ENCODE assay signal across 9 cellular contexts in genomic region chr5:139543423-139543991, GRCh38. TPM values are rescaled to one million over a fixed set of nuclear protein-coding genes. Genes with fewer than 3 reads are reported as not detected.
DNase-seq lines count a peak whose midpoint lies in the region; ATAC-seq, FAIRE-seq and TF ChIP-seq lines count a peak whose summit lies in the region.
"Had no signal": no experiment of that assay in that cellular context is flagged by ENCODE, and none has a peak within 500 bp of the region (broad histone marks: within the 10 kb centered on the region; RNA-seq: fewer than 3 reads in every experiment).

No MANE protein-coding gene starts in this region.

- no peaks in the 10 kb centered on the region for H3K36me3 ChIP-seq in heart left ventricle

- TF ChIP-seq CTCF in heart left ventricle (IDR thresholded peaks at IDR 0.05) (peak in 8 of 12 donors; percentile 23 to 61 (median 44)), progenitor cell of endocrine pancreas (IDR thresholded peaks at IDR 0.05; ENCODE audit: unreplicated experiment) (peak; percentile 37)

- 8 to 18% (median 12%) methylated on average over 12 to 24 of the region's 24 CpGs for WGBS in heart left ventricle, 4 donors

- ATAC-seq in heart left ventricle = peak; percentile 94 to 100 (median 100)

- no peak overlapping the region for H3K27ac Mint-ChIP-seq in progenitor cell of endocrine pancreas

- peak overlapping the region; percentile 7 for H3K4me3 Mint-ChIP-seq in progenitor cell of endocrine pancreas (ENCODE audit: low read depth)

- POLR2A ChIA-PET in HEK293T (lab: Yijun Ruan, JAX) = interaction anchor here (0.8 to 1.2 kb wide), 3 partner anchors 18 to 201 kb away, joined by 3 to 8 read pairs (median 3); partner anchors contain the start of gene UBE2D2

- H3K9me3 ChIP-seq in heart left ventricle = no peaks in the 10 kb centered on the region

- H3K4me1 ChIP-seq in heart left ventricle = peaks cover 0 to 11% (median 5%) of the 10 kb centered on the region in 12 donors

- DNase-seq in GM12891 (ENCODE audit: insufficient read length, low spot score) (peak; percentile 65), HEK293T (ENCODE audit: extremely low spot score) (peak; percentile 50), NOMO-1 treated with DMSO at 0.1 percent for 48 hours (lab: John Stamatoyannopoulos, UW; ENCODE audit: unreplicated experiment) (peak; percentile 46), heart left ventricle (peak; percentile 78 to 89 (median 85)), progenitor cell of endocrine pancreas (ENCODE audit: low spot score, unreplicated experiment) (peak; percentile 25), OCI-M1 (lab: John Stamatoyannopoulos, UW) (no peak), NCI-H345 (lab: John Stamatoyannopoulos, UW) (no peak)
- peak; percentile 34 for DNase-seq in activated naive CD4-positive, alpha-beta T cell treated with Interleukin-2 at 50 U/mL for 16 hours

- intact Hi-C loops in heart left ventricle (cut with DNase I) = no loop called here

- TF ChIP-seq POLR2A in GM12891 (IDR thresholded peaks at IDR 0.05; ENCODE audit: low read depth, low read length) (no peak), heart left ventricle (IDR thresholded peaks at IDR 0.05) (no peak)

- no peaks in the 10 kb centered on the region for H3K36me3 Mint-ChIP-seq in progenitor cell of endocrine pancreas (ENCODE audit: insufficient read depth)

- H3K4me1 Mint-ChIP-seq in progenitor cell of endocrine pancreas (ENCODE audit: low read depth) = peaks cover 3% of the 10 kb centered on the region

- peaks cover 3% of the 10 kb centered on the region for H3K9me3 Mint-ChIP-seq in progenitor cell of endocrine pancreas (ENCODE audit: low read depth)

- CTCF ChIA-PET in HEK293T (lab: Yijun Ruan, JAX) = no interaction called here

- FAIRE-seq in GM12891 (lab: Jason Lieb, UNC) = peak; percentile 78

- no peaks in the 10 kb centered on the region for H3K27me3 ChIP-seq in heart left ventricle

- peak overlapping the region in 10 of 12 donors; percentile 23 to 68 (median 50) for H3K27ac ChIP-seq in heart left ventricle
- H3K27ac ChIP-seq: SK-N-MC had no signal

- H3K27me3 Mint-ChIP-seq in progenitor cell of endocrine pancreas = no peaks in the 10 kb centered on the region

- H3K4me3 ChIP-seq in heart left ventricle = peak overlapping the region in 10 of 12 donors; percentile 14 to 51 (median 36)
- H3K4me3 ChIP-seq: SK-N-MC had no signal

TF ChIP-seq in GM12891, 5 proteins besides CTCF, POLR2A, EP300 and RAD21:
- TF ChIP-seq PAX5 (IDR thresholded peaks at IDR 0.05; ENCODE audit: insufficient read depth, low read length, severe bottlenecking) (no peak), POLR2AphosphoS5 (IDR thresholded peaks at IDR 0.05; ENCODE audit: low read depth, low read length) (no peak), POU2F2 (IDR thresholded peaks at IDR 0.05; ENCODE audit: low read depth, low read length) (no peak), SPI1 (IDR thresholded peaks at IDR 0.05; ENCODE audit: low read depth, low read length) (no peak), TAF1 (IDR thresholded peaks at IDR 0.05; ENCODE audit: low read depth, low read length) (no peak)

TF ChIP-seq in HEK293T, 16 proteins besides CTCF, POLR2A, EP300 and RAD21:
- TF ChIP-seq L3MBTL2 (conservative IDR thresholded peaks at IDR 0.05) = no peak

RNA-seq across cellular contexts. Expression of gene UBE2D2, which starts 17.6 kb away (rescaled TPM):
- 155 TPM for polyA plus RNA-seq in GM12891 (2012; ENCODE audit: low read depth, missing spikeins)
- 100 to 1,000 TPM in 8 of 9 donors, 10 to 100 TPM in 1; 96.2 to 148 (median 134) TPM for total RNA-seq in heart left ventricle
- polyA plus RNA-seq in heart left ventricle = 100 to 1,000 TPM in 1 of 2 donors, 10 to 100 TPM in 1; 84.6 to 122 TPM
- 147 and 155 TPM in 2 replicates for total RNA-seq in progenitor cell of endocrine pancreas

Comparison
In these comparisons a context has a peak if more than half of its experiments do, and no peak if none do; other contexts are left out.
1. DNase-seq: peak in GM12891 (single experiment), HEK293T (single experiment), NOMO-1 treated with DMSO at 0.1 percent for 48 hours (single experiment), activated naive CD4-positive, alpha-beta T cell treated with Interleukin-2 at 50 U/mL for 16 hours (single experiment), heart left ventricle (5 of 5) and progenitor cell of endocrine pancreas (single experiment); none in OCI-M1 (single experiment) and NCI-H345 (single experiment).